Comparison of ENCODE assay signal across 31 cellular contexts in the genomic region with DNA sequence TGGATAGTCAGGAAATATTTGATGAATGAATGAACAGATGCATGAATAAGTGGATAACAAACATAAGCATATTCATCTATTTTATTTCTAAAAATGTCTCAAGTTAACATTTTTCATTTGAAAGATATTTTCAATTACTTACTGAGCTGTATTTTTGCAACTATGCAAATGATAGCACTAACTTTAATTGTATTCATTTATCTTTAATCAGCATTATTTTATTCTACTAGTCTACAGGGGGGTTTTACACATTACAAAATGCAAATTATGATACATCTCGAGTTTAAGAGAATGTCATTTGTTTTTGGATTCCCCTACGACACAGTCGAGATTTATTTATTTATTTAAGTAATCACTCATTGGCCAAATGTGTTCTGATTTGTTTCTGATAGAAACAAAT.
"Had no signal": no experiment of that assay in that cellular context is flagged by ENCODE, and none has a peak within 500 bp of the region (broad histone marks: within the 10 kb centered on the region; RNA-seq: fewer than 3 reads in every experiment).

No MANE protein-coding gene starts in this region.

- H3K27me3 ChIP-seq: adrenal gland, body of pancreas, brain microvascular endothelial cell, breast epithelium had no signal

- H3K9me3 ChIP-seq: adrenal gland, body of pancreas, breast epithelium had no signal

- ATAC-seq: activated CD8-positive, alpha-beta memory T cell treated with anti-CD3 and anti-CD28 coated beads, Interleukin-2, amount 10 ng/mL, durations not matched to agents 7 days and 5 days; activated CD8-positive, alpha-beta T cell treated with anti-CD3 and anti-CD28 coated beads, Interleukin-2, amount 10 ng/mL, durations not matched to agents 7 days and 5 days; activated naive CD4-positive, alpha-beta T cell treated with anti-CD3 and anti-CD28 coated beads, Interleukin-2, amount 50 U/mL, for 72 hours; activated T-cell treated with anti-CD3 and anti-CD28 coated beads, Interleukin-2, amount 50 U/mL, for 4 hours; activated T-cell treated with anti-CD3 and anti-CD28 coated beads, Interleukin-2, amount 50 U/mL, for 72 hours; activated T-helper 17 cell treated with anti-CD3 and anti-CD28 coated beads, Interleukin-2, amount 50 U/mL, for 72 hours; body of pancreas; T-helper 17 cell had no signal

- H3K4me3 ChIP-seq: adrenal gland, body of pancreas, breast epithelium had no signal

- FAIRE-seq: astrocyte had no signal

- H3K36me3 ChIP-seq: adrenal gland, brain microvascular endothelial cell, breast epithelium had no signal

- DNase-seq: activated B cell treated with CpG ODN at 0.5 μM for 24 hours; activated CD4-positive, alpha-beta memory T cell treated with anti-CD3 and anti-CD28 coated beads, Interleukin-2, amount 10 ng/mL, durations not matched to agents 7 days and 5 days; activated CD4-positive, alpha-beta T cell treated with anti-CD3 and anti-CD28 coated beads for 48 hours; activated CD4-positive, alpha-beta T cell treated with anti-CD3 and anti-CD28 coated beads, Interleukin-2, amount 10 ng/mL, durations not matched to agents 7 days and 5 days; activated CD4-positive, alpha-beta T cell treated with anti-CD3 and anti-CD28 coated beads, Interleukin-2, amount 50 U/mL, for 48 hours; activated CD4-positive, CD25-positive, alpha-beta regulatory T cell treated with anti-CD3 and anti-CD28 coated beads, Interleukin-2, amount 50 U/mL, for 72 hours; activated CD8-positive, alpha-beta memory T cell treated with anti-CD3 and anti-CD28 coated beads for 24 hours; activated CD8-positive, alpha-beta memory T cell treated with anti-CD3 and anti-CD28 coated beads, Interleukin-2, amount 10 ng/mL, durations not matched to agents 7 days and 5 days; activated CD8-positive, alpha-beta memory T cell treated with anti-CD3 and anti-CD28 coated beads, Interleukin-2, amount 50 U/mL, for 48 hours; activated CD8-positive, alpha-beta T cell treated with anti-CD3 and anti-CD28 coated beads, Interleukin-2, amount 10 ng/mL, durations not matched to agents 7 days and 5 days; activated effector memory CD4-positive, alpha-beta T cell treated with anti-CD3 and anti-CD28 coated beads, Interleukin-2, amount 50 U/mL, for 16 hours; activated gamma-delta T cell treated with Interleukin-2 at 50 U/mL for 16 hours; activated naive CD4-positive, alpha-beta T cell; activated naive CD4-positive, alpha-beta T cell treated with anti-CD3 and anti-CD28 coated beads for 36 hours; activated naive CD4-positive, alpha-beta T cell treated with anti-CD3 and anti-CD28 coated beads, Interleukin-2, amount 50 U/mL, for 16 hours; activated naive CD8-positive, alpha-beta T cell treated with anti-CD3 and anti-CD28 coated beads for 36 hours; activated T-cell treated with anti-CD3 and anti-CD28 coated beads, Interleukin-2, amount 50 U/mL, for 4 hours; activated T-cell treated with anti-CD3 and anti-CD28 coated beads, Interleukin-2, amount 50 U/mL, for 72 hours; adrenal gland; amniotic stem cell; aorta; body of pancreas; brain microvascular endothelial cell; central memory CD4-positive, alpha-beta T cell; T-helper 17 cell; T-helper 9 cell had no signal

- H3K27ac ChIP-seq: adrenal gland, body of pancreas, brain microvascular endothelial cell, breast epithelium, VCaP had no signal

- H3K4me1 ChIP-seq: adrenal gland, body of pancreas, breast epithelium had no signal
